Comparison of ENCODE assay signal across 15 cellular contexts in genomic region chr11:70331901-70332300, GRCh38.
"Had no signal": no experiment of that assay in that cellular context is flagged by ENCODE, and none has a peak within 500 bp of the region (broad histone marks: within the 10 kb centered on the region; RNA-seq: fewer than 3 reads in every experiment).

No MANE protein-coding gene starts in this region.

- ATAC-seq: activated CD4-positive, alpha-beta T cell treated with anti-CD3 and anti-CD28 coated beads for 36 hours; activated CD8-positive, alpha-beta memory T cell treated with anti-CD3 and anti-CD28 coated beads, Interleukin-2, amount 10 ng/mL, durations not matched to agents 7 days and 5 days; naive thymus-derived CD8-positive, alpha-beta T cell had no signal

- DNase-seq: activated CD4-positive, alpha-beta memory T cell treated with anti-CD3 and anti-CD28 coated beads for 36 hours; activated CD4-positive, alpha-beta T cell treated with anti-CD3 and anti-CD28 coated beads for 36 hours; activated CD8-positive, alpha-beta memory T cell treated with anti-CD3 and anti-CD28 coated beads, Interleukin-2, amount 10 ng/mL, durations not matched to agents 7 days and 5 days; activated naive CD4-positive, alpha-beta T cell treated with anti-CD3 and anti-CD28 coated beads, Interleukin-2, amount 10 ng/mL, durations not matched to agents 7 days and 5 days; activated T-cell treated with anti-CD3 and anti-CD28 coated beads, Interleukin-2, amount 50 U/mL, for 1 hour; colonic mucosa; effector CD8-positive, alpha-beta T cell; foreskin fibroblast; mammary epithelial cell; naive thymus-derived CD8-positive, alpha-beta T cell; sigmoid colon; spleen; T-helper 1 cell; testis; upper lobe of right lung had no signal
